8 cellular contexts compared by ENCODE assay signal in genomic region chr11:30855383-30856006, GRCh38.
DNase-seq lines count a peak whose midpoint lies in the region; ATAC-seq and TF ChIP-seq lines count a peak whose summit lies in the region.

No MANE protein-coding gene starts in this region.

- in situ Hi-C loops in GM13977 (cut with MboI; ENCODE audit: low pct_unique_long_range_greater_than_20kb, low sequenced_read_pairs, unreplicated experiment), result no loop called here

- ATAC-seq in HG03097 (IDR thresholded peaks at IDR 0.05; ENCODE audit: low FRiP score, unreplicated experiment) (no peak), GM21619 (IDR thresholded peaks at IDR 0.05; ENCODE audit: unreplicated experiment) (no peak)

- DNase-seq in DMS 273 (lab: John Stamatoyannopoulos, UW; ENCODE audit: unreplicated experiment), result peak; percentile 31
- DNase-seq in DMS 273 treated with DMSO at 0.1 percent for 48 hours (lab: John Stamatoyannopoulos, UW), result no peak
- DNase-seq in NCI-H69 (lab: John Stamatoyannopoulos, UW), result peak; percentile 70
- peak; percentile 3 for DNase-seq in epithelial cell of proximal tubule (ENCODE audit: low read depth)
- peak; percentile 42 for DNase-seq in renal cortical epithelial cell (ENCODE audit: low read depth)
- no peak for DNase-seq in GM13977 (ENCODE audit: low spot score)

- TF ChIP-seq CTCF in epithelial cell of proximal tubule (conservative IDR thresholded peaks at IDR 0.05; ENCODE audit: low read depth, low read length), result peak; percentile 52
- no peak for TF ChIP-seq CTCF in GM13977 (IDR thresholded peaks at IDR 0.05; ENCODE audit: extremely low read depth, insufficient read depth, missing control alignments)

- H3K4me3 ChIP-seq in epithelial cell of proximal tubule (ENCODE audit: low read depth, low read length), result no peak overlapping the region

Comparison
In these comparisons a context has a peak if more than half of its experiments do, and no peak if none do; other contexts are left out.
1. DNase-seq: peak in DMS 273 (single experiment), NCI-H69 (single experiment), epithelial cell of proximal tubule (single experiment) and renal cortical epithelial cell (single experiment); none in DMS 273 treated with DMSO at 0.1 percent for 48 hours (single experiment) and GM13977 (single experiment).